9 cellular contexts compared by ENCODE assay signal in the genomic region with DNA sequence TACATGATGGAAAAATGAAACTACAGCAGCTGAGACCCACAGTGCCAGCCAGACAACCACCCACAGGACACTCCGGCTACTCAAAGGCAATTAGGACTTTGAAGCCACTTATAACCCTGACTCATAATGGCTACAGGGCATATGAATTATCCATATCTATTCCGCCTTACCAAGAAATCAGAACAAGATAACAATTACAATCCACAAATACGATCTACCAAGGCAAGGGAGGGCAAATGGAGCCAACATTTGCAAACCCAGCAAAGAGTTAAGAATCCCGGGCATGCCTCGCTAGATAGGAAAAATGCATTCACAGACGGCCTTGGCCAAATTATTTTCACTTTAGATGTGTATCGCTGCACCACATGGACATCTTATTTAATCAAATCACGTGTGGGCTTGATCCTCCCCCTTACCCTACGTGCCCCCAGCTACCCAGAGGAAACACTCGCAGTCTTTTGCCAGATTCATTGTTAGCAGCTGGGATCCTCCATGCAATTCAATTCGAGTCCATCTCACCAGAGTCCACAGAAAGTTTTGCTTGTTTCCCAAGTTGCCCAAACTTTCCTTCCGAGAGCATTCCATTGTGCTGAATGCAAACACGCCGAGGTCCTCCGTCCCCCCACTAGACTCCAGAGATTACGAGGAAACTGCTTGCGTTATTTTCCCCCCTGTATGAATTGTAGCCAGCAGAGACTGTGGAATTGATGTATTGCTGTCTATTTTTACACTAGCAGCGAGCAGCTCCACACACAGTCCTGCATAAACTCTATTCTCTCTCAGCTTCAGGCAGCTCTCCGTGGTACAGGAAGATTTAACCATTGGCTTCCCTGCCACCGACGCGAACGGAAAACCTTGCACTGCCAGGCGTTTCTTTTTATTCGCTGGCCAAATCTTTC. TPM values are rescaled to one million over a fixed set of nuclear protein-coding genes. Genes with fewer than 3 reads are reported as not detected.
DNase-seq lines count a peak whose midpoint lies in the region; ATAC-seq and TF ChIP-seq lines count a peak whose summit lies in the region.
"Had no signal": no experiment of that assay in that cellular context is flagged by ENCODE, and none has a peak within 500 bp of the region (broad histone marks: within the 10 kb centered on the region; RNA-seq: fewer than 3 reads in every experiment).

No MANE protein-coding gene starts in this region.

- DNase-seq in CD4-positive, alpha-beta memory T cell = no peak
- DNase-seq in RPMI7951 (ENCODE audit: low read depth) (peak; percentile 64), osteoblast (ENCODE audit: insufficient read length, low spot score, missing footprints) (peak; percentile 41), HuH-7 (ENCODE audit: low spot score) (no peak)
- DNase-seq in activated naive CD4-positive, alpha-beta T cell (lab: John Stamatoyannopoulos, UW) = no peak
- DNase-seq in stimulated activated CD4-positive, alpha-beta T cell treated with anti-CD3 and anti-CD28 coated beads, Interleukin-2, amount 100 ng/mL, for 24 hours = no peak
- no peak for DNase-seq in activated CD4-positive, alpha-beta T cell treated with anti-CD3 and anti-CD28 coated beads, Interleukin-2, amount 10 ng/mL, durations not matched to agents 24 days and 14 days

- no peak overlapping the region for H3K27ac ChIP-seq in CD4-positive, alpha-beta memory T cell (ENCODE audit: low read depth, low read length)
- H3K27ac ChIP-seq in gastroesophageal sphincter = peak overlapping the region; percentile 82 to 87 (median 84)
- no peak overlapping the region for H3K27ac ChIP-seq in osteoblast (ENCODE audit: low read depth, low read length)

- no peaks in the 10 kb centered on the region for H3K36me3 Mint-ChIP-seq in CD4-positive, alpha-beta memory T cell
- no peaks in the 10 kb centered on the region for H3K36me3 Mint-ChIP-seq in activated CD4-positive, alpha-beta T cell treated with anti-CD3 and anti-CD28 coated beads, Interleukin-2, amount 10 ng/mL, durations not matched to agents 24 days and 14 days (ENCODE audit: low read depth)

- no peaks in the 10 kb centered on the region for H4K20me1 ChIP-seq in osteoblast (ENCODE audit: insufficient read depth, low read length)

- H3K27me3 ChIP-seq in CD4-positive, alpha-beta memory T cell (ENCODE audit: insufficient read depth, low read length) = no peaks in the 10 kb centered on the region
- no peaks in the 10 kb centered on the region for H3K27me3 ChIP-seq in gastroesophageal sphincter
- H3K27me3 ChIP-seq in osteoblast (ENCODE audit: insufficient read depth, low read length) = peaks cover 10% of the 10 kb centered on the region

- CTCF ChIA-PET in CD4-positive, alpha-beta memory T cell (lab: Charles Lee; ENCODE audit: partially characterized antibody) = no interaction called here

- TF ChIP-seq CTCF in gastroesophageal sphincter (IDR thresholded peaks at IDR 0.05) = no peak
- TF ChIP-seq CTCF in osteoblast (IDR thresholded peaks at IDR 0.05; ENCODE audit: extremely low read depth, low read depth, low read length) = no peak

- TF ChIP-seq EP300 in gastroesophageal sphincter (IDR thresholded peaks at IDR 0.05) = no peak

- H3K4me3 ChIP-seq in CD4-positive, alpha-beta memory T cell (ENCODE audit: low read length in 2 of 2) = no peak overlapping the region
- H3K4me3 ChIP-seq in gastroesophageal sphincter = peak overlapping the region; percentile 54 to 84
- peak overlapping the region; percentile 75 for H3K4me3 ChIP-seq in osteoblast (ENCODE audit: insufficient read depth, low read length)

- 4 to 6% methylated on average over 17 to 18 of the region's 25 CpGs for WGBS in gastroesophageal sphincter (ENCODE audit: low coverage in 1 of 2), 2 donors

- intact Hi-C loops in CD4-positive, alpha-beta memory T cell (cut with micrococcal nuclease) = no loop called here
- intact Hi-C loops in activated CD4-positive, alpha-beta T cell treated with anti-CD3 and anti-CD28 coated beads, Interleukin-2, amount 10 ng/mL, durations not matched to agents 24 days and 14 days (cut with micrococcal nuclease) = no loop called here

- H3K27ac Mint-ChIP-seq in CD4-positive, alpha-beta memory T cell = no peak overlapping the region
- H3K27ac Mint-ChIP-seq in activated CD4-positive, alpha-beta T cell treated with anti-CD3 and anti-CD28 coated beads, Interleukin-2, amount 10 ng/mL, durations not matched to agents 24 days and 14 days = no peak overlapping the region

- peak overlapping the region; percentile 88 for H2AFZ ChIP-seq in osteoblast (ENCODE audit: low read length)

- ATAC-seq in gastroesophageal sphincter = peak; percentile 46

- peaks cover 8 to 19% (median 13%) of the 10 kb centered on the region in 4 donors for H3K4me1 Mint-ChIP-seq in CD4-positive, alpha-beta memory T cell
- peaks cover 4% of the 10 kb centered on the region for H3K4me1 Mint-ChIP-seq in activated CD4-positive, alpha-beta T cell treated with anti-CD3 and anti-CD28 coated beads, Interleukin-2, amount 10 ng/mL, durations not matched to agents 24 days and 14 days

- POLR2A ChIA-PET in CD4-positive, alpha-beta memory T cell (lab: Charles Lee; ENCODE audit: partially characterized antibody) = no interaction called here

- peaks cover 2% of the 10 kb centered on the region in 2 donors for H3K27me3 Mint-ChIP-seq in CD4-positive, alpha-beta memory T cell
- peaks cover 24% of the 10 kb centered on the region for H3K27me3 Mint-ChIP-seq in activated CD4-positive, alpha-beta T cell treated with anti-CD3 and anti-CD28 coated beads, Interleukin-2, amount 10 ng/mL, durations not matched to agents 24 days and 14 days

- TF ChIP-seq POLR2A in gastroesophageal sphincter (IDR thresholded peaks at IDR 0.05) = no peak

- peak overlapping the region in 6 of 8 donors; percentile 5 to 68 (median 36) for H3K4me3 Mint-ChIP-seq in CD4-positive, alpha-beta memory T cell
- H3K4me3 Mint-ChIP-seq in activated CD4-positive, alpha-beta T cell treated with anti-CD3 and anti-CD28 coated beads, Interleukin-2, amount 10 ng/mL, durations not matched to agents 24 days and 14 days = no peak overlapping the region

- no peaks in the 10 kb centered on the region for H3K4me1 ChIP-seq in CD4-positive, alpha-beta memory T cell (ENCODE audit: insufficient read depth, low read length)
- H3K4me1 ChIP-seq in gastroesophageal sphincter (peaks cover 0 to 58% (median 0%) of the 10 kb centered on the region in 3 donors), osteoblast (ENCODE audit: insufficient read depth, low read length) (peaks cover 13% of the 10 kb centered on the region)

- H3K9me3 Mint-ChIP-seq in CD4-positive, alpha-beta memory T cell = peaks cover 0 to 2% (median 0%) of the 10 kb centered on the region in 8 donors
- no peaks in the 10 kb centered on the region for H3K9me3 Mint-ChIP-seq in activated CD4-positive, alpha-beta T cell treated with anti-CD3 and anti-CD28 coated beads, Interleukin-2, amount 10 ng/mL, durations not matched to agents 24 days and 14 days

- H3K36me3 ChIP-seq in CD4-positive, alpha-beta memory T cell (ENCODE audit: insufficient read depth, low read length) = no peaks in the 10 kb centered on the region
- H3K36me3 ChIP-seq in gastroesophageal sphincter (no peaks in the 10 kb centered on the region), osteoblast (ENCODE audit: insufficient read depth, low read length) (no peaks in the 10 kb centered on the region)

- peak overlapping the region; percentile 96 for H3K4me2 ChIP-seq in osteoblast (ENCODE audit: insufficient read depth, low read length)

- no peaks in the 10 kb centered on the region for H3K9me3 ChIP-seq in CD4-positive, alpha-beta memory T cell (ENCODE audit: control insufficient read depth in 1 of 2, low read length in 2 of 2)
- H3K9me3 ChIP-seq in gastroesophageal sphincter (no peaks in the 10 kb centered on the region), osteoblast (ENCODE audit: low read depth, low read length) (no peaks in the 10 kb centered on the region)

- no peaks in the 10 kb centered on the region for H3K79me2 ChIP-seq in osteoblast (ENCODE audit: insufficient read depth, low read length)

RNA-seq across cellular contexts. Expression of gene PPARGC1A, which starts 1.2 kb away (rescaled TPM):
- total RNA-seq in CD4-positive, alpha-beta memory T cell = not detected
- polyA plus RNA-seq in CD4-positive, alpha-beta memory T cell = not detected
- 0.20 and 0.24 TPM in 2 replicates for total RNA-seq in RPMI7951 (2014; rRNA removed; shearing (Covaris generic))
- 10 to 100 TPM in 2 of 4 donors, 1 to 10 TPM in 2; 5.8 to 43.7 (median 18.3) TPM for total RNA-seq in gastroesophageal sphincter
- 2.1 and 2.5 TPM in 2 replicates for total RNA-seq in osteoblast
- not detected in 2 replicates for total RNA-seq in activated CD4-positive, alpha-beta T cell treated with anti-CD3 and anti-CD28 coated beads, Interleukin-2, amount 10 ng/mL, durations not matched to agents 24 days and 14 days
- total RNA-seq: activated CD8-positive, alpha-beta memory T cell treated with anti-CD3 and anti-CD28 coated beads for 36 hours had no signal

Comparison
In these comparisons a context has a peak if more than half of its experiments do, and no peak if none do; other contexts are left out.
1. DNase-seq: peak in RPMI7951 (single experiment) and osteoblast (single experiment); none in CD4-positive, alpha-beta memory T cell (0 of 5), activated naive CD4-positive, alpha-beta T cell (0 of 4), HuH-7 (single experiment), stimulated activated CD4-positive, alpha-beta T cell treated with anti-CD3 and anti-CD28 coated beads, Interleukin-2, amount 100 ng/mL, for 24 hours (0 of 2) and activated CD4-positive, alpha-beta T cell treated with anti-CD3 and anti-CD28 coated beads, Interleukin-2, amount 10 ng/mL, durations not matched to agents 24 days and 14 days (single experiment).
2. H3K27ac ChIP-seq: peak in gastroesophageal sphincter (4 of 4); none in CD4-positive, alpha-beta memory T cell (single experiment) and osteoblast (single experiment).
3. H3K4me3 ChIP-seq: peak in gastroesophageal sphincter (2 of 2) and osteoblast (single experiment); none in CD4-positive, alpha-beta memory T cell (0 of 2).